In the genomic region with DNA sequence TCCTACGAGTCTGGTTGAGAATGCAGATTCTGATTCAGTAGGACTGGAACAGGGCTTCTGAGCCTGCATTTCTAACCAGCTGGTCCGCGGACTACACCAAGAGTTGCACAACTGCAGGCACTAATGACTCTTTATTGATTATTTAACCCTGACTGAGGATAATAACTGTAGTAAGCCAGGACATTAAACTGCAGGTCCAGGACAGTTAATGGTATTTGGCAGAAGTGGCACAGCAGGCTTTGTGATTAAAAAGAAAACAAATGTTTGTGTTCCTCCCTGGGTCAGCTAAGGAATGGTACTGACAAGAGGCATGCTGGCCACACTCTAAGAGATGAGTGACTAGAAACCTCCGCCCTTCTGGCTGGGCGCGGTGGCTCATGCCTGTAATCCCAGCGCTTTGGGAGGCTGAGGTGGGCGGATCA, we compare ENCODE assay signal across 1 cellular context.
A peak's percentile ranks its signal among the peaks of the same experiment; 100 is the strongest.
TF ChIP-seq lines count a peak whose summit lies in the region.

No MANE protein-coding gene starts in this region.

TF ChIP-seq in HepG2, 621 proteins besides CTCF, POLR2A, EP300 and RAD21 (continued from another document):
- TF ChIP-seq, protein P1, sequence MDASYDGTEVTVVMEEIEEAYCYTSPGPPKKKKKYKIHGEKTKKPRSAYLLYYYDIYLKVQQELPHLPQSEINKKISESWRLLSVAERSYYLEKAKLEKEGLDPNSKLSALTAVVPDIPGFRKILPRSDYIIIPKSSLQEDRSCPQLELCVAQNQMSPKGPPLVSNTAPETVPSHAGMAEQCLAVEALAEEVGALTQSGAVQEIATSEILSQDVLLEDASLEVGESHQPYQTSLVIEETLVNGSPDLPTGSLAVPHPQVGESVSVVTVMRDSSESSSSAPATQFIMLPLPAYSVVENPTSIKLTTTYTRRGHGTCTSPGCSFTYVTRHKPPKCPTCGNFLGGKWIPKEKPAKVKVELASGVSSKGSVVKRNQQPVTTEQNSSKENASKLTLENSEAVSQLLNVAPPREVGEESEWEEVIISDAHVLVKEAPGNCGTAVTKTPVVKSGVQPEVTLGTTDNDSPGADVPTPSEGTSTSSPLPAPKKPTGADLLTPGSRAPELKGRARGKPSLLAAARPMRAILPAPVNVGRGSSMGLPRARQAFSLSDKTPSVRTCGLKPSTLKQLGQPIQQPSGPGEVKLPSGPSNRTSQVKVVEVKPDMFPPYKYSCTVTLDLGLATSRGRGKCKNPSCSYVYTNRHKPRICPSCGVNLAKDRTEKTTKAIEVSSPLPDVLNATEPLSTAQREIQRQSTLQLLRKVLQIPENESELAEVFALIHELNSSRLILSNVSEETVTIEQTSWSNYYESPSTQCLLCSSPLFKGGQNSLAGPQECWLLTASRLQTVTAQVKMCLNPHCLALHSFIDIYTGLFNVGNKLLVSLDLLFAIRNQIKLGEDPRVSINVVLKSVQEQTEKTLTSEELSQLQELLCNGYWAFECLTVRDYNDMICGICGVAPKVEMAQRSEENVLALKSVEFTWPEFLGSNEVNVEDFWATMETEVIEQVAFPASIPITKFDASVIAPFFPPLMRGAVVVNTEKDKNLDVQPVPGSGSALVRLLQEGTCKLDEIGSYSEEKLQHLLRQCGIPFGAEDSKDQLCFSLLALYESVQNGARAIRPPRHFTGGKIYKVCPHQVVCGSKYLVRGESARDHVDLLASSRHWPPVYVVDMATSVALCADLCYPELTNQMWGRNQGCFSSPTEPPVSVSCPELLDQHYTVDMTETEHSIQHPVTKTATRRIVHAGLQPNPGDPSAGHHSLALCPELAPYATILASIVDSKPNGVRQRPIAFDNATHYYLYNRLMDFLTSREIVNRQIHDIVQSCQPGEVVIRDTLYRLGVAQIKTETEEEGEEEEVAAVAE (CRISPR knock-in tag; IDR thresholded peaks at IDR 0.05; ENCODE audit: borderline replicate concordance) = no peak
- TF ChIP-seq RBAK (CRISPR knock-in tag; IDR thresholded peaks at IDR 0.05) = no peak
- TF ChIP-seq, protein P2, sequence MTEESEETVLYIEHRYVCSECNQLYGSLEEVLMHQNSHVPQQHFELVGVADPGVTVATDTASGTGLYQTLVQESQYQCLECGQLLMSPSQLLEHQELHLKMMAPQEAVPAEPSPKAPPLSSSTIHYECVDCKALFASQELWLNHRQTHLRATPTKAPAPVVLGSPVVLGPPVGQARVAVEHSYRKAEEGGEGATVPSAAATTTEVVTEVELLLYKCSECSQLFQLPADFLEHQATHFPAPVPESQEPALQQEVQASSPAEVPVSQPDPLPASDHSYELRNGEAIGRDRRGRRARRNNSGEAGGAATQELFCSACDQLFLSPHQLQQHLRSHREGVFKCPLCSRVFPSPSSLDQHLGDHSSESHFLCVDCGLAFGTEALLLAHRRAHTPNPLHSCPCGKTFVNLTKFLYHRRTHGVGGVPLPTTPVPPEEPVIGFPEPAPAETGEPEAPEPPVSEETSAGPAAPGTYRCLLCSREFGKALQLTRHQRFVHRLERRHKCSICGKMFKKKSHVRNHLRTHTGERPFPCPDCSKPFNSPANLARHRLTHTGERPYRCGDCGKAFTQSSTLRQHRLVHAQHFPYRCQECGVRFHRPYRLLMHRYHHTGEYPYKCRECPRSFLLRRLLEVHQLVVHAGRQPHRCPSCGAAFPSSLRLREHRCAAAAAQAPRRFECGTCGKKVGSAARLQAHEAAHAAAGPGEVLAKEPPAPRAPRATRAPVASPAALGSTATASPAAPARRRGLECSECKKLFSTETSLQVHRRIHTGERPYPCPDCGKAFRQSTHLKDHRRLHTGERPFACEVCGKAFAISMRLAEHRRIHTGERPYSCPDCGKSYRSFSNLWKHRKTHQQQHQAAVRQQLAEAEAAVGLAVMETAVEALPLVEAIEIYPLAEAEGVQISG (CRISPR knock-in tag; IDR thresholded peaks at IDR 0.05) = 0 out of 2 replicates have a peak, but pooled peaks have one; percentile 14
- TF ChIP-seq, protein P3, sequence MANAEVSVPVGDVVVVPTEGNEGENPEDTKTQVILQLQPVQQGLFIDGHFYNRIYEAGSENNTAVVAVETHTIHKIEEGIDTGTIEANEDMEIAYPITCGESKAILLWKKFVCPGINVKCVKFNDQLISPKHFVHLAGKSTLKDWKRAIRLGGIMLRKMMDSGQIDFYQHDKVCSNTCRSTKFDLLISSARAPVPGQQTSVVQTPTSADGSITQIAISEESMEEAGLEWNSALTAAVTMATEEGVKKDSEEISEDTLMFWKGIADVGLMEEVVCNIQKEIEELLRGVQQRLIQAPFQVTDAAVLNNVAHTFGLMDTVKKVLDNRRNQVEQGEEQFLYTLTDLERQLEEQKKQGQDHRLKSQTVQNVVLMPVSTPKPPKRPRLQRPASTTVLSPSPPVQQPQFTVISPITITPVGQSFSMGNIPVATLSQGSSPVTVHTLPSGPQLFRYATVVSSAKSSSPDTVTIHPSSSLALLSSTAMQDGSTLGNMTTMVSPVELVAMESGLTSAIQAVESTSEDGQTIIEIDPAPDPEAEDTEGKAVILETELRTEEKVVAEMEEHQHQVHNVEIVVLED (CRISPR knock-in tag; IDR thresholded peaks at IDR 0.05; ENCODE audit: borderline replicate concordance) = no peak
- TF ChIP-seq NR2F1 (CRISPR knock-in tag; IDR thresholded peaks at IDR 0.05) = no peak
- peak; percentile 56; the same call in 1 of the 2 replicates for TF ChIP-seq KAT2B (IDR thresholded peaks at IDR 0.05; ENCODE audit: borderline replicate concordance, low read depth, low read length)
- TF ChIP-seq, protein P4, sequence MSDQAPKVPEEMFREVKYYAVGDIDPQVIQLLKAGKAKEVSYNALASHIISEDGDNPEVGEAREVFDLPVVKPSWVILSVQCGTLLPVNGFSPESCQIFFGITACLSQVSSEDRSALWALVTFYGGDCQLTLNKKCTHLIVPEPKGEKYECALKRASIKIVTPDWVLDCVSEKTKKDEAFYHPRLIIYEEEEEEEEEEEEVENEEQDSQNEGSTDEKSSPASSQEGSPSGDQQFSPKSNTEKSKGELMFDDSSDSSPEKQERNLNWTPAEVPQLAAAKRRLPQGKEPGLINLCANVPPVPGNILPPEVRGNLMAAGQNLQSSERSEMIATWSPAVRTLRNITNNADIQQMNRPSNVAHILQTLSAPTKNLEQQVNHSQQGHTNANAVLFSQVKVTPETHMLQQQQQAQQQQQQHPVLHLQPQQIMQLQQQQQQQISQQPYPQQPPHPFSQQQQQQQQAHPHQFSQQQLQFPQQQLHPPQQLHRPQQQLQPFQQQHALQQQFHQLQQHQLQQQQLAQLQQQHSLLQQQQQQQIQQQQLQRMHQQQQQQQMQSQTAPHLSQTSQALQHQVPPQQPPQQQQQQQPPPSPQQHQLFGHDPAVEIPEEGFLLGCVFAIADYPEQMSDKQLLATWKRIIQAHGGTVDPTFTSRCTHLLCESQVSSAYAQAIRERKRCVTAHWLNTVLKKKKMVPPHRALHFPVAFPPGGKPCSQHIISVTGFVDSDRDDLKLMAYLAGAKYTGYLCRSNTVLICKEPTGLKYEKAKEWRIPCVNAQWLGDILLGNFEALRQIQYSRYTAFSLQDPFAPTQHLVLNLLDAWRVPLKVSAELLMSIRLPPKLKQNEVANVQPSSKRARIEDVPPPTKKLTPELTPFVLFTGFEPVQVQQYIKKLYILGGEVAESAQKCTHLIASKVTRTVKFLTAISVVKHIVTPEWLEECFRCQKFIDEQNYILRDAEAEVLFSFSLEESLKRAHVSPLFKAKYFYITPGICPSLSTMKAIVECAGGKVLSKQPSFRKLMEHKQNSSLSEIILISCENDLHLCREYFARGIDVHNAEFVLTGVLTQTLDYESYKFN (CRISPR knock-in tag; conservative IDR thresholded peaks at IDR 0.05) = peak; percentile 52
- TF ChIP-seq POGZ (CRISPR knock-in tag; IDR thresholded peaks at IDR 0.05) = 0 out of 2 replicates have a peak, but pooled peaks have one; percentile 33
- TF ChIP-seq HOXA3 (CRISPR knock-in tag; IDR thresholded peaks at IDR 0.05) = no peak
- no peak for TF ChIP-seq ZNF614 (CRISPR knock-in tag; IDR thresholded peaks at IDR 0.05; ENCODE audit: borderline replicate concordance)
- 0 out of 2 replicates have a peak, but pooled peaks have one; percentile 14 for TF ChIP-seq THAP11 (CRISPR knock-in tag; IDR thresholded peaks at IDR 0.05)
- TF ChIP-seq, protein P5, sequence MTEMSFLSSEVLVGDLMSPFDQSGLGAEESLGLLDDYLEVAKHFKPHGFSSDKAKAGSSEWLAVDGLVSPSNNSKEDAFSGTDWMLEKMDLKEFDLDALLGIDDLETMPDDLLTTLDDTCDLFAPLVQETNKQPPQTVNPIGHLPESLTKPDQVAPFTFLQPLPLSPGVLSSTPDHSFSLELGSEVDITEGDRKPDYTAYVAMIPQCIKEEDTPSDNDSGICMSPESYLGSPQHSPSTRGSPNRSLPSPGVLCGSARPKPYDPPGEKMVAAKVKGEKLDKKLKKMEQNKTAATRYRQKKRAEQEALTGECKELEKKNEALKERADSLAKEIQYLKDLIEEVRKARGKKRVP (CRISPR knock-in tag; IDR thresholded peaks at IDR 0.05) = no peak
- TF ChIP-seq MBNL3 (CRISPR knock-in tag; conservative IDR thresholded peaks at IDR 0.05) = no peak
- TF ChIP-seq, protein P6, sequence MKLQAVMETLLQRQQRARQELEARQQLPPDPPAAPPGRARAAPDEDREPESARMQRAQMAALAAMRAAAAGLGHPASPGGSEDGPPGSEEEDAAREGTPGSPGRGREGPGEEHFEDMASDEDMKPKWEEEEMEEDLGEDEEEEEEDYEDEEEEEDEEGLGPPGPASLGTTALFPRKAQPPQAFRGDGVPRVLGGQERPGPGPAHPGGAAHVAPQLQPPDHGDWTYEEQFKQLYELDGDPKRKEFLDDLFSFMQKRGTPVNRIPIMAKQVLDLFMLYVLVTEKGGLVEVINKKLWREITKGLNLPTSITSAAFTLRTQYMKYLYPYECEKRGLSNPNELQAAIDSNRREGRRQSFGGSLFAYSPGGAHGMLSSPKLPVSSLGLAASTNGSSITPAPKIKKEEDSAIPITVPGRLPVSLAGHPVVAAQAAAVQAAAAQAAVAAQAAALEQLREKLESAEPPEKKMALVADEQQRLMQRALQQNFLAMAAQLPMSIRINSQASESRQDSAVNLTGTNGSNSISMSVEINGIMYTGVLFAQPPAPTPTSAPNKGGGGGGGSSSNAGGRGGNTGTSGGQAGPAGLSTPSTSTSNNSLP (IDR thresholded peaks at IDR 0.05; ENCODE audit: low read depth, low read length) = 0 out of 2 replicates have a peak, but pooled peaks have one; percentile 42
- TF ChIP-seq CEBPG (CRISPR knock-in tag; IDR thresholded peaks at IDR 0.05) = peak; percentile 89
- TF ChIP-seq, protein P7, sequence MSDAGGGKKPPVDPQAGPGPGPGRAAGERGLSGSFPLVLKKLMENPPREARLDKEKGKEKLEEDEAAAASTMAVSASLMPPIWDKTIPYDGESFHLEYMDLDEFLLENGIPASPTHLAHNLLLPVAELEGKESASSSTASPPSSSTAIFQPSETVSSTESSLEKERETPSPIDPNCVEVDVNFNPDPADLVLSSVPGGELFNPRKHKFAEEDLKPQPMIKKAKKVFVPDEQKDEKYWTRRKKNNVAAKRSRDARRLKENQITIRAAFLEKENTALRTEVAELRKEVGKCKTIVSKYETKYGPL (CRISPR knock-in tag; IDR thresholded peaks at IDR 0.05) = no peak
- peak; percentile 82 for TF ChIP-seq MIXL1 (CRISPR knock-in tag; IDR thresholded peaks at IDR 0.05)
- no peak for TF ChIP-seq HOXA7 (CRISPR knock-in tag; IDR thresholded peaks at IDR 0.05)
- TF ChIP-seq CEBPB (IDR thresholded peaks at IDR 0.05; ENCODE audit: borderline replicate concordance, low read depth, low read length) = peak; percentile 93
- TF ChIP-seq ZNF264 (CRISPR knock-in tag; IDR thresholded peaks at IDR 0.05) = no peak
- peak; percentile 44; the same call in 1 of the 2 replicates for TF ChIP-seq BCL6 (CRISPR knock-in tag; IDR thresholded peaks at IDR 0.05)
- TF ChIP-seq, protein P8, sequence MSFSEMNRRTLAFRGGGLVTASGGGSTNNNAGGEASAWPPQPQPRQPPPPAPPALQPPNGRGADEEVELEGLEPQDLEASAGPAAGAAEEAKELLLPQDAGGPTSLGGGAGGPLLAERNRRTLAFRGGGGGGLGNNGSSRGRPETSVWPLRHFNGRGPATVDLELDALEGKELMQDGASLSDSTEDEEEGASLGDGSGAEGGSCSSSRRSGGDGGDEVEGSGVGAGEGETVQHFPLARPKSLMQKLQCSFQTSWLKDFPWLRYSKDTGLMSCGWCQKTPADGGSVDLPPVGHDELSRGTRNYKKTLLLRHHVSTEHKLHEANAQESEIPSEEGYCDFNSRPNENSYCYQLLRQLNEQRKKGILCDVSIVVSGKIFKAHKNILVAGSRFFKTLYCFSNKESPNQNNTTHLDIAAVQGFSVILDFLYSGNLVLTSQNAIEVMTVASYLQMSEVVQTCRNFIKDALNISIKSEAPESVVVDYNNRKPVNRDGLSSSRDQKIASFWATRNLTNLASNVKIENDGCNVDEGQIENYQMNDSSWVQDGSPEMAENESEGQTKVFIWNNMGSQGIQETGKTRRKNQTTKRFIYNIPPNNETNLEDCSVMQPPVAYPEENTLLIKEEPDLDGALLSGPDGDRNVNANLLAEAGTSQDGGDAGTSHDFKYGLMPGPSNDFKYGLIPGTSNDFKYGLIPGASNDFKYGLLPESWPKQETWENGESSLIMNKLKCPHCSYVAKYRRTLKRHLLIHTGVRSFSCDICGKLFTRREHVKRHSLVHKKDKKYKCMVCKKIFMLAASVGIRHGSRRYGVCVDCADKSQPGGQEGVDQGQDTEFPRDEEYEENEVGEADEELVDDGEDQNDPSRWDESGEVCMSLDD (CRISPR knock-in tag; IDR thresholded peaks at IDR 0.05; ENCODE audit: borderline replicate concordance) = no peak
- TF ChIP-seq, protein P9, sequence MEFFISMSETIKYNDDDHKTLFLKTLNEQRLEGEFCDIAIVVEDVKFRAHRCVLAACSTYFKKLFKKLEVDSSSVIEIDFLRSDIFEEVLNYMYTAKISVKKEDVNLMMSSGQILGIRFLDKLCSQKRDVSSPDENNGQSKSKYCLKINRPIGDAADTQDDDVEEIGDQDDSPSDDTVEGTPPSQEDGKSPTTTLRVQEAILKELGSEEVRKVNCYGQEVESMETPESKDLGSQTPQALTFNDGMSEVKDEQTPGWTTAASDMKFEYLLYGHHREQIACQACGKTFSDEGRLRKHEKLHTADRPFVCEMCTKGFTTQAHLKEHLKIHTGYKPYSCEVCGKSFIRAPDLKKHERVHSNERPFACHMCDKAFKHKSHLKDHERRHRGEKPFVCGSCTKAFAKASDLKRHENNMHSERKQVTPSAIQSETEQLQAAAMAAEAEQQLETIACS (CRISPR knock-in tag; IDR thresholded peaks at IDR 0.05) = no peak
- TF ChIP-seq, protein P10, sequence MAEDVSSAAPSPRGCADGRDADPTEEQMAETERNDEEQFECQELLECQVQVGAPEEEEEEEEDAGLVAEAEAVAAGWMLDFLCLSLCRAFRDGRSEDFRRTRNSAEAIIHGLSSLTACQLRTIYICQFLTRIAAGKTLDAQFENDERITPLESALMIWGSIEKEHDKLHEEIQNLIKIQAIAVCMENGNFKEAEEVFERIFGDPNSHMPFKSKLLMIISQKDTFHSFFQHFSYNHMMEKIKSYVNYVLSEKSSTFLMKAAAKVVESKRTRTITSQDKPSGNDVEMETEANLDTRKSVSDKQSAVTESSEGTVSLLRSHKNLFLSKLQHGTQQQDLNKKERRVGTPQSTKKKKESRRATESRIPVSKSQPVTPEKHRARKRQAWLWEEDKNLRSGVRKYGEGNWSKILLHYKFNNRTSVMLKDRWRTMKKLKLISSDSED (CRISPR knock-in tag; IDR thresholded peaks at IDR 0.05) = no peak
- TF ChIP-seq ZNF605 (CRISPR knock-in tag; IDR thresholded peaks at IDR 0.05) = 0 out of 2 replicates have a peak, but pooled peaks have one; percentile 29
- TF ChIP-seq, protein P11, sequence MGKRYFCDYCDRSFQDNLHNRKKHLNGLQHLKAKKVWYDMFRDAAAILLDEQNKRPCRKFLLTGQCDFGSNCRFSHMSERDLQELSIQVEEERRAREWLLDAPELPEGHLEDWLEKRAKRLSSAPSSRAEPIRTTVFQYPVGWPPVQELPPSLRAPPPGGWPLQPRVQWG (CRISPR knock-in tag; IDR thresholded peaks at IDR 0.05; ENCODE audit: borderline replicate concordance, low read depth) = no peak
- TF ChIP-seq ZNF737 (CRISPR knock-in tag; IDR thresholded peaks at IDR 0.05; ENCODE audit: borderline replicate concordance) = no peak
- no peak for TF ChIP-seq PHF20 (CRISPR knock-in tag; IDR thresholded peaks at IDR 0.05)
- no peak for TF ChIP-seq NFE2 (CRISPR knock-in tag; IDR thresholded peaks at IDR 0.05)
- TF ChIP-seq ZMYM3 (CRISPR knock-in tag; IDR thresholded peaks at IDR 0.05) = peak; percentile 79
